In the genomic region with DNA sequence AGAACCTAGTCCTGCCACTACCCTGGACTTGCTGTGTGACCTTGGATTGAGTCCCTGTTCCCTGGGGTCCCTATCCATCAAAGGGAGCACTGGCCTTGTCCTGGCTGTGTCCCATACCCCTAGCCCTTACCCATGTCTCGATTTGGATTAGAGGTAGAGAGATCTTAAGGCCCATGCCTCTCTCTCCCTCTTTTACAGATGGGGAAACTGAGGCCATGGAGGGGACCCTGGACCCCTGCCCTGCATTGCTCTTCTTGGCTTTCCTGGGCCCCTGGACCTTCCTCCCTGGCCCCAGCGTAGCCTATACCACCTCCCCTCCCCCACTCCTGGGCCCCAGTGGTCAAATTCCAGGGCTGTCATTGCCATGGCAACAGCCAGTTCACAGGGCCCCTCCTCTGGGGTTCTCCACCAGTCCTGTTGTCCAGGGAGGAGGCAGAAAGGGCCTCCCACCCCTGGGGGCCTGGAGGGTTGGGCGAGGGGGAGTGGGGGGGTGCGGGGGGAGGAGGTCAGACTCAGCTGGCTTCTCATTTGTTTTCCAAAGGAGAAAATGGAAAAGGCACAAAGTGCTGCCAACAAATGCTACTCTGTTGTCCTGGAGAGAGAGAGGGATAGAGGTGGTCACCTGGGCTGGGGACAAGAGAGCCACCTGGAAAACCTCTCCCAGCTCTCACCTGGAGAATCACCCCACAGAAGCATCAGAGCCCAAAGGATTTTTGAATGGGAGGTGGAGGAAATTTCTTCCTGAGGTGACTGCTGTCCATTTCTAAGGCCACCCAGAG, we compare ENCODE assay signal across 1 cellular context.
TF ChIP-seq lines count a peak whose summit lies in the region.

No MANE protein-coding gene starts in this region.

TF ChIP-seq in HepG2, 621 proteins besides CTCF, POLR2A, EP300 and RAD21 (continued from another document and continues in another):
- TF ChIP-seq, protein P1, sequence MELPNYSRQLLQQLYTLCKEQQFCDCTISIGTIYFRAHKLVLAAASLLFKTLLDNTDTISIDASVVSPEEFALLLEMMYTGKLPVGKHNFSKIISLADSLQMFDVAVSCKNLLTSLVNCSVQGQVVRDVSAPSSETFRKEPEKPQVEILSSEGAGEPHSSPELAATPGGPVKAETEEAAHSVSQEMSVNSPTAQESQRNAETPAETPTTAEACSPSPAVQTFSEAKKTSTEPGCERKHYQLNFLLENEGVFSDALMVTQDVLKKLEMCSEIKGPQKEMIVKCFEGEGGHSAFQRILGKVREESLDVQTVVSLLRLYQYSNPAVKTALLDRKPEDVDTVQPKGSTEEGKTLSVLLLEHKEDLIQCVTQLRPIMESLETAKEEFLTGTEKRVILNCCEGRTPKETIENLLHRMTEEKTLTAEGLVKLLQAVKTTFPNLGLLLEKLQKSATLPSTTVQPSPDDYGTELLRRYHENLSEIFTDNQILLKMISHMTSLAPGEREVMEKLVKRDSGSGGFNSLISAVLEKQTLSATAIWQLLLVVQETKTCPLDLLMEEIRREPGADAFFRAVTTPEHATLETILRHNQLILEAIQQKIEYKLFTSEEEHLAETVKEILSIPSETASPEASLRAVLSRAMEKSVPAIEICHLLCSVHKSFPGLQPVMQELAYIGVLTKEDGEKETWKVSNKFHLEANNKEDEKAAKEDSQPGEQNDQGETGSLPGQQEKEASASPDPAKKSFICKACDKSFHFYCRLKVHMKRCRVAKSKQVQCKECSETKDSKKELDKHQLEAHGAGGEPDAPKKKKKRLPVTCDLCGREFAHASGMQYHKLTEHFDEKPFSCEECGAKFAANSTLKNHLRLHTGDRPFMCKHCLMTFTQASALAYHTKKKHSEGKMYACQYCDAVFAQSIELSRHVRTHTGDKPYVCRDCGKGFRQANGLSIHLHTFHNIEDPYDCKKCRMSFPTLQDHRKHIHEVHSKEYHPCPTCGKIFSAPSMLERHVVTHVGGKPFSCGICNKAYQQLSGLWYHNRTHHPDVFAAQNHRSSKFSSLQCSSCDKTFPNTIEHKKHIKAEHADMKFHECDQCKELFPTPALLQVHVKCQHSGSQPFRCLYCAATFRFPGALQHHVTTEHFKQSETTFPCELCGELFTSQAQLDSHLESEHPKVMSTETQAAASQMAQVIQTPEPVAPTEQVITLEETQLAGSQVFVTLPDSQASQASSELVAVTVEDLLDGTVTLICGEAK (IDR thresholded peaks at IDR 0.05), result no peak
- TF ChIP-seq, protein P1 (CRISPR knock-in tag; IDR thresholded peaks at IDR 0.05), result 0 out of 2 replicates have a peak, but pooled peaks have one; percentile 26
- TF ChIP-seq ZNF850 (CRISPR knock-in tag; conservative IDR thresholded peaks at IDR 0.05) (no peak), MTF2 (CRISPR knock-in tag; IDR thresholded peaks at IDR 0.05; ENCODE audit: borderline replicate concordance) (no peak), MEF2D (CRISPR knock-in tag; IDR thresholded peaks at IDR 0.05) (no peak), SALL1 (CRISPR knock-in tag; IDR thresholded peaks at IDR 0.05) (peak; percentile 66), TOE1 (CRISPR knock-in tag; IDR thresholded peaks at IDR 0.05) (no peak), BRD4 (CRISPR knock-in tag; IDR thresholded peaks at IDR 0.05) (peak; percentile 69; the same call in 1 of the 2 replicates), NFATC3 (CRISPR knock-in tag; IDR thresholded peaks at IDR 0.05) (no peak), NFKBIZ (CRISPR knock-in tag; IDR thresholded peaks at IDR 0.05) (no peak), HMG20B (CRISPR knock-in tag; conservative IDR thresholded peaks at IDR 0.05) (no peak; the same call in 1 of the 2 replicates), HOXA5 (CRISPR knock-in tag; IDR thresholded peaks at IDR 0.05) (0 out of 2 replicates have a peak, but pooled peaks have one; percentile 38), ZNF446 (CRISPR knock-in tag; IDR thresholded peaks at IDR 0.05) (peak; percentile 72; the same call in 1 of the 2 replicates), TEAD2 (CRISPR knock-in tag; IDR thresholded peaks at IDR 0.05) (no peak), ZSCAN30 (CRISPR knock-in tag; IDR thresholded peaks at IDR 0.05) (no peak), HNRNPLL (IDR thresholded peaks at IDR 0.05; ENCODE audit: low read depth, low read length, poor library complexity, severe bottlenecking) (no peak), ZSCAN9 (CRISPR knock-in tag; IDR thresholded peaks at IDR 0.05; ENCODE audit: borderline replicate concordance) (no peak), YEATS2 (CRISPR knock-in tag; IDR thresholded peaks at IDR 0.05; ENCODE audit: borderline replicate concordance) (no peak), ZNF343 (CRISPR knock-in tag; IDR thresholded peaks at IDR 0.05) (no peak), HNRNPH1 (optimal IDR thresholded peaks at IDR 0.05; ENCODE audit: low read depth, low read length) (no peak), DNMT1 (CRISPR knock-in tag; IDR thresholded peaks at IDR 0.05) (no peak), PAF1 (CRISPR knock-in tag; IDR thresholded peaks at IDR 0.05) (no peak), ZNF569 (CRISPR knock-in tag; IDR thresholded peaks at IDR 0.05; ENCODE audit: borderline replicate concordance) (no peak), FLYWCH1 (CRISPR knock-in tag; IDR thresholded peaks at IDR 0.05) (no peak), REXO4 (CRISPR knock-in tag; IDR thresholded peaks at IDR 0.05; ENCODE audit: borderline replicate concordance) (no peak), ZFAT (CRISPR knock-in tag; conservative IDR thresholded peaks at IDR 0.05) (no peak), ZNF367 (CRISPR knock-in tag; IDR thresholded peaks at IDR 0.05; ENCODE audit: borderline replicate concordance) (no peak), ZNF605 (CRISPR knock-in tag; IDR thresholded peaks at IDR 0.05) (no peak), TAF15 (IDR thresholded peaks at IDR 0.05; ENCODE audit: low read depth, low read length, poor library complexity, severe bottlenecking) (no peak), MED8 (CRISPR knock-in tag; IDR thresholded peaks at IDR 0.05; ENCODE audit: insufficient replicate concordance) (peak; percentile 35), FOSL1 (CRISPR knock-in tag; IDR thresholded peaks at IDR 0.05; ENCODE audit: borderline replicate concordance) (no peak), RORA (CRISPR knock-in tag; IDR thresholded peaks at IDR 0.05) (no peak), ZNF564 (CRISPR knock-in tag; IDR thresholded peaks at IDR 0.05) (no peak), PITX1 (CRISPR knock-in tag; IDR thresholded peaks at IDR 0.05) (0 out of 2 replicates have a peak, but pooled peaks have one; percentile 5), SKI (IDR thresholded peaks at IDR 0.05; ENCODE audit: partially characterized antibody) (no peak), ZNF12 (CRISPR knock-in tag; IDR thresholded peaks at IDR 0.05) (no peak), DNMT3B (CRISPR knock-in tag; conservative IDR thresholded peaks at IDR 0.05) (no peak), ZNF296 (CRISPR knock-in tag; conservative IDR thresholded peaks at IDR 0.05) (no peak), ZMYM4 (CRISPR knock-in tag; IDR thresholded peaks at IDR 0.05) (peak; percentile 61; the same call in 1 of the 2 replicates), FOXM1 (CRISPR knock-in tag; IDR thresholded peaks at IDR 0.05) (no peak), ZBTB1 (CRISPR knock-in tag; IDR thresholded peaks at IDR 0.05; ENCODE audit: borderline replicate concordance) (no peak), NKX3-1 (CRISPR knock-in tag; IDR thresholded peaks at IDR 0.05) (no peak), TGIF2 (CRISPR knock-in tag; IDR thresholded peaks at IDR 0.05) (peak; percentile 79; the same call in 1 of the 2 replicates)
- TF ChIP-seq, protein P2, sequence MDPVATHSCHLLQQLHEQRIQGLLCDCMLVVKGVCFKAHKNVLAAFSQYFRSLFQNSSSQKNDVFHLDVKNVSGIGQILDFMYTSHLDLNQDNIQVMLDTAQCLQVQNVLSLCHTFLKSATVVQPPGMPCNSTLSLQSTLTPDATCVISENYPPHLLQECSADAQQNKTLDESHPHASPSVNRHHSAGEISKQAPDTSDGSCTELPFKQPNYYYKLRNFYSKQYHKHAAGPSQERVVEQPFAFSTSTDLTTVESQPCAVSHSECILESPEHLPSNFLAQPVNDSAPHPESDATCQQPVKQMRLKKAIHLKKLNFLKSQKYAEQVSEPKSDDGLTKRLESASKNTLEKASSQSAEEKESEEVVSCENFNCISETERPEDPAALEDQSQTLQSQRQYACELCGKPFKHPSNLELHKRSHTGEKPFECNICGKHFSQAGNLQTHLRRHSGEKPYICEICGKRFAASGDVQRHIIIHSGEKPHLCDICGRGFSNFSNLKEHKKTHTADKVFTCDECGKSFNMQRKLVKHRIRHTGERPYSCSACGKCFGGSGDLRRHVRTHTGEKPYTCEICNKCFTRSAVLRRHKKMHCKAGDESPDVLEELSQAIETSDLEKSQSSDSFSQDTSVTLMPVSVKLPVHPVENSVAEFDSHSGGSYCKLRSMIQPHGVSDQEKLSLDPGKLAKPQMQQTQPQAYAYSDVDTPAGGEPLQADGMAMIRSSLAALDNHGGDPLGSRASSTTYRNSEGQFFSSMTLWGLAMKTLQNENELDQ (CRISPR knock-in tag; IDR thresholded peaks at IDR 0.05; ENCODE audit: borderline replicate concordance), result no peak
- TF ChIP-seq, protein P3, sequence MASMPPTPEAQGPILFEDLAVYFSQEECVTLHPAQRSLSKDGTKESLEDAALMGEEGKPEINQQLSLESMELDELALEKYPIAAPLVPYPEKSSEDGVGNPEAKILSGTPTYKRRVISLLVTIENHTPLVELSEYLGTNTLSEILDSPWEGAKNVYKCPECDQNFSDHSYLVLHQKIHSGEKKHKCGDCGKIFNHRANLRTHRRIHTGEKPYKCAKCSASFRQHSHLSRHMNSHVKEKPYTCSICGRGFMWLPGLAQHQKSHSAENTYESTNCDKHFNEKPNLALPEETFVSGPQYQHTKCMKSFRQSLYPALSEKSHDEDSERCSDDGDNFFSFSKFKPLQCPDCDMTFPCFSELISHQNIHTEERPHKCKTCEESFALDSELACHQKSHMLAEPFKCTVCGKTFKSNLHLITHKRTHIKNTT (CRISPR knock-in tag; IDR thresholded peaks at IDR 0.05), result no peak
- TF ChIP-seq, protein P4, sequence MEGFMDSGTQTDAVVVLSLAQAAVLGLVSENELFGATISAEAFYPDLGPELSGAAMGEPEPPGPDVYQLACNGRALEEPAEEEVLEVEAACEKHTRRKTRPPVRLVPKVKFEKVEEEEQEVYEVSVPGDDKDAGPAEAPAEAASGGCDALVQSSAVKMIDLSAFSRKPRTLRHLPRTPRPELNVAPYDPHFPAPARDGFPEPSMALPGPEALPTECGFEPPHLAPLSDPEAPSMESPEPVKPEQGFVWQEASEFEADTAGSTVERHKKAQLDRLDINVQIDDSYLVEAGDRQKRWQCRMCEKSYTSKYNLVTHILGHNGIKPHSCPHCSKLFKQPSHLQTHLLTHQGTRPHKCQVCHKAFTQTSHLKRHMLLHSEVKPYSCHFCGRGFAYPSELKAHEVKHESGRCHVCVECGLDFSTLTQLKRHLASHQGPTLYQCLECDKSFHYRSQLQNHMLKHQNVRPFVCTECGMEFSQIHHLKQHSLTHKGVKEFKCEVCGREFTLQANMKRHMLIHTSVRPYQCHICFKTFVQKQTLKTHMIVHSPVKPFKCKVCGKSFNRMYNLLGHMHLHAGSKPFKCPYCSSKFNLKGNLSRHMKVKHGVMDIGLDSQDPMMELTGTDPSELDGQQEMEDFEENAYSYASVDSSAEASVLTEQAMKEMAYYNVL (CRISPR knock-in tag; IDR thresholded peaks at IDR 0.05; ENCODE audit: borderline replicate concordance), result peak; percentile 23; the same call in 1 of the 2 replicates
- TF ChIP-seq, protein P5, sequence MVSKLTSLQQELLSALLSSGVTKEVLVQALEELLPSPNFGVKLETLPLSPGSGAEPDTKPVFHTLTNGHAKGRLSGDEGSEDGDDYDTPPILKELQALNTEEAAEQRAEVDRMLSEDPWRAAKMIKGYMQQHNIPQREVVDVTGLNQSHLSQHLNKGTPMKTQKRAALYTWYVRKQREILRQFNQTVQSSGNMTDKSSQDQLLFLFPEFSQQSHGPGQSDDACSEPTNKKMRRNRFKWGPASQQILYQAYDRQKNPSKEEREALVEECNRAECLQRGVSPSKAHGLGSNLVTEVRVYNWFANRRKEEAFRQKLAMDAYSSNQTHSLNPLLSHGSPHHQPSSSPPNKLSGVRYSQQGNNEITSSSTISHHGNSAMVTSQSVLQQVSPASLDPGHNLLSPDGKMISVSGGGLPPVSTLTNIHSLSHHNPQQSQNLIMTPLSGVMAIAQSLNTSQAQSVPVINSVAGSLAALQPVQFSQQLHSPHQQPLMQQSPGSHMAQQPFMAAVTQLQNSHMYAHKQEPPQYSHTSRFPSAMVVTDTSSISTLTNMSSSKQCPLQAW (CRISPR knock-in tag; IDR thresholded peaks at IDR 0.05), result peak; percentile 74
- TF ChIP-seq, protein P6, sequence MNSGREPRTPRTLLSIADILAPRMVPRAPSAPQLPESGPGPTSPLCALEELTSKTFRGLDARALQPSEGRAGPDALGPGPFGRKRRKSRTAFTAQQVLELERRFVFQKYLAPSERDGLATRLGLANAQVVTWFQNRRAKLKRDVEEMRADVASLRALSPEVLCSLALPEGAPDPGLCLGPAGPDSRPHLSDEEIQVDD (CRISPR knock-in tag; IDR thresholded peaks at IDR 0.05; ENCODE audit: borderline replicate concordance), result no peak
- TF ChIP-seq, protein P7, sequence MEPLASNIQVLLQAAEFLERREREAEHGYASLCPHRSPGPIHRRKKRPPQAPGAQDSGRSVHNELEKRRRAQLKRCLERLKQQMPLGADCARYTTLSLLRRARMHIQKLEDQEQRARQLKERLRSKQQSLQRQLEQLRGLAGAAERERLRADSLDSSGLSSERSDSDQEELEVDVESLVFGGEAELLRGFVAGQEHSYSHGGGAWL (CRISPR knock-in tag; IDR thresholded peaks at IDR 0.05), result no peak
- TF ChIP-seq, protein P8, sequence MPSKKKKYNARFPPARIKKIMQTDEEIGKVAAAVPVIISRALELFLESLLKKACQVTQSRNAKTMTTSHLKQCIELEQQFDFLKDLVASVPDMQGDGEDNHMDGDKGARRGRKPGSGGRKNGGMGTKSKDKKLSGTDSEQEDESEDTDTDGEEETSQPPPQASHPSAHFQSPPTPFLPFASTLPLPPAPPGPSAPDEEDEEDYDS (CRISPR knock-in tag; IDR thresholded peaks at IDR 0.05), result peak; percentile 36; the same call in 1 of the 2 replicates
